ENCODE assay signal across 12 cellular contexts in the genomic region with DNA sequence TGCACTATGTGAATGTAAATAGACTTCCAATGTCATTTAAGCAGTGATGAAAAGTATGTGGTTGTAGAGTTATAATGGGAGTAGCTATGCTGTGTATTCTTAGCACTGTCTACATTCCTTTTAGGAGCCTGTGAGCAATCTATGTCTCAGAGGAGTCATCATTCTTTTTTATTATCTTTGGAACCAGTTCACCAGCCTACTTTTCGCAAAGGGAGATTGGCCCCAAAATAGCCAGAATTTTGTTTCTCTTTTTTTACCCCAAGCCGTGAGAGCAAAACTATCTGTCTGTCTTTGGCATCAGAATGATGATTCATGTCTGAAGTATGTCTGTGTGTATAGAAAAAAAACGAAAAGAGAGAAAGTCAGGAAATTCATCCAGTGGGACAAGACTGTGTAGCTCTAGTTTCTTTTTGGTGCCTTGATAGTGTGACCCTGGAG. TPM values are rescaled to one million over a fixed set of nuclear protein-coding genes. Genes with fewer than 3 reads are reported as not detected.
DNase-seq lines count a peak whose midpoint lies in the region; ATAC-seq and TF ChIP-seq lines count a peak whose summit lies in the region.
"Had no signal": no experiment of that assay in that cellular context is flagged by ENCODE, and none has a peak within 500 bp of the region (broad histone marks: within the 10 kb centered on the region; RNA-seq: fewer than 3 reads in every experiment).

No MANE protein-coding gene starts in this region.

- peak overlapping the region; percentile 5 for H3K27ac Mint-ChIP-seq in nephron progenitor cell
- H3K27ac Mint-ChIP-seq: activated CD4-positive, alpha-beta memory T cell treated with anti-CD3 and anti-CD28 coated beads, Interleukin-2, amount 10 ng/mL, durations not matched to agents 7 days and 5 days had no signal

- DNase-seq in AG09309 (ENCODE audit: low read depth) (peak; percentile 93), PC-9 (peak; percentile 27 to 67), esophagus muscularis mucosa (ENCODE audit: extremely low spot score) (no peak), nephron progenitor cell (no peak), DMS79 (lab: John Stamatoyannopoulos, UW) (no peak), occipital lobe (lab: John Stamatoyannopoulos, UW) (no peak)
- no peak for DNase-seq in activated CD4-positive, CD25-positive, alpha-beta regulatory T cell treated with anti-CD3 and anti-CD28 coated beads, Interleukin-2, amount 50 U/mL, for 72 hours
- DNase-seq: activated CD4-positive, alpha-beta memory T cell treated with anti-CD3 and anti-CD28 coated beads, Interleukin-2, amount 10 ng/mL, durations not matched to agents 7 days and 5 days; NCI-H524 treated with DMSO at 0.1 percent for 48 hours; stimulated activated naive CD8-positive, alpha-beta T cell treated with anti-CD3 and anti-CD28 coated beads, Interleukin-15, Interleukin-2, amounts not matched to agents 100 U/mL and 50 U/mL, for 24 hours had no signal

- TF ChIP-seq CTCF in AG09309 (IDR thresholded peaks at IDR 0.05; ENCODE audit: control insufficient read depth, insufficient read depth, low read depth, low read length, missing control alignments) (no peak), PC-9 (conservative IDR thresholded peaks at IDR 0.05) (no peak), esophagus muscularis mucosa (IDR thresholded peaks at IDR 0.05) (no peak), nephron progenitor cell (IDR thresholded peaks at IDR 0.05) (no peak)

- H4K20me1 ChIP-seq in PC-9 (ENCODE audit: insufficient read depth) = no peaks in the 10 kb centered on the region

- 0 out of 2 replicates have a peak, but pooled peaks cover 15% of the 10 kb centered on the region for H3K36me3 ChIP-seq in PC-9 (ENCODE audit: low read depth)
- H3K36me3 ChIP-seq in esophagus muscularis mucosa = no peaks in the 10 kb centered on the region

- ATAC-seq in HG02571 (IDR thresholded peaks at IDR 0.05; ENCODE audit: unreplicated experiment) = no peak
- ATAC-seq: stimulated activated naive CD8-positive, alpha-beta T cell treated with anti-CD3 and anti-CD28 coated beads, Interleukin-15, Interleukin-2, amounts not matched to agents 100 U/mL and 50 U/mL, for 24 hours had no signal

- H3K4me1 ChIP-seq in PC-9 (replicated peaks; ENCODE audit: insufficient read depth) = peaks cover 32% of the 10 kb centered on the region
- peaks cover 35 to 52% (median 41%) of the 10 kb centered on the region in 4 donors for H3K4me1 ChIP-seq in esophagus muscularis mucosa
- H3K4me1 ChIP-seq: parathyroid adenoma had no signal

- peaks cover 96% of the 10 kb centered on the region for H3K79me2 ChIP-seq in PC-9 (ENCODE audit: low read depth)

- H3K9me3 Mint-ChIP-seq in nephron progenitor cell = no peaks in the 10 kb centered on the region
- H3K9me3 Mint-ChIP-seq: activated CD4-positive, alpha-beta memory T cell treated with anti-CD3 and anti-CD28 coated beads, Interleukin-2, amount 10 ng/mL, durations not matched to agents 7 days and 5 days had no signal

- BruUV-seq in PC-9 (replicated peaks; lab: Mats Ljungman, UMichigan) = no TSS peak

- TF ChIP-seq POLR2A in esophagus muscularis mucosa (IDR thresholded peaks at IDR 0.05; ENCODE audit: low read depth) = no peak

- peaks cover 8% of the 10 kb centered on the region for H3K36me3 Mint-ChIP-seq in nephron progenitor cell (ENCODE audit: low read depth)

- WGBS in esophagus muscularis mucosa = 23% methylated on average over 3 of the region's 3 CpGs

- H3K27ac ChIP-seq in PC-9 (peak overlapping the region; percentile 57), esophagus muscularis mucosa (replicated peaks in 1 of 4) (peak overlapping the region; percentile 18 to 53 (median 34))
- H3K27ac ChIP-seq: parathyroid adenoma had no signal

- H3K4me1 Mint-ChIP-seq in nephron progenitor cell = peaks cover 29% of the 10 kb centered on the region
- H3K4me1 Mint-ChIP-seq: activated CD4-positive, alpha-beta memory T cell treated with anti-CD3 and anti-CD28 coated beads, Interleukin-2, amount 10 ng/mL, durations not matched to agents 7 days and 5 days had no signal

- intact Hi-C loops in PC-9 (cut with micrococcal nuclease; ENCODE audit: unreplicated experiment) (loop anchor here (1.0 to 5.0 kb wide), 4 partner anchors 10 to 92 kb away; no protein-coding TSS in a partner anchor), esophagus muscularis mucosa (cut with DNase I) (no loop called here)

- H2AFZ ChIP-seq in PC-9 = no peak overlapping the region
- H2AFZ ChIP-seq: parathyroid adenoma had no signal

- H3K27me3 ChIP-seq in PC-9 (ENCODE audit: insufficient read depth, low read depth) (no peaks in the 10 kb centered on the region), esophagus muscularis mucosa (no peaks in the 10 kb centered on the region)

- H3K4me3 ChIP-seq in AG09309 (ENCODE audit: control insufficient read depth, low read depth, low read length) (no peak overlapping the region), PC-9 (peak overlapping the region; percentile 19; the same call in 1 of the 2 replicates), esophagus muscularis mucosa (no peak overlapping the region)

- POLR2A ChIA-PET in PC-9 (lab: Charles Lee; ENCODE audit: unreplicated experiment) = interaction anchor here (0.6 to 0.7 kb wide), 3 partner anchors 10 to 24 kb away, joined by 3 to 8 read pairs (median 4); no protein-coding TSS in a partner anchor

- H3K9me3 ChIP-seq in PC-9 (ENCODE audit: insufficient read depth, low read depth) (no peaks in the 10 kb centered on the region), esophagus muscularis mucosa (no peaks in the 10 kb centered on the region)

- no peaks in the 10 kb centered on the region for H3K9me2 ChIP-seq in PC-9 (ENCODE audit: insufficient read depth)

- H3K4me3 Mint-ChIP-seq in nephron progenitor cell = no peak overlapping the region
- H3K4me3 Mint-ChIP-seq: activated CD4-positive, alpha-beta memory T cell treated with anti-CD3 and anti-CD28 coated beads, Interleukin-2, amount 10 ng/mL, durations not matched to agents 7 days and 5 days had no signal

- no peaks in the 10 kb centered on the region for H3K27me3 Mint-ChIP-seq in nephron progenitor cell (ENCODE audit: low read depth, poor library complexity)
- H3K27me3 Mint-ChIP-seq: activated CD4-positive, alpha-beta memory T cell treated with anti-CD3 and anti-CD28 coated beads, Interleukin-2, amount 10 ng/mL, durations not matched to agents 7 days and 5 days had no signal

- CTCF ChIA-PET in PC-9 (lab: Charles Lee) = no interaction called here

- peak overlapping the region; percentile 55 for H3K4me2 ChIP-seq in PC-9

- H3F3A ChIP-seq in PC-9 (ENCODE audit: insufficient read depth, low read depth) = peaks cover 39% of the 10 kb centered on the region

- TF ChIP-seq EP300 in esophagus muscularis mucosa (IDR thresholded peaks at IDR 0.05) = no peak

RNA-seq across cellular contexts. Expression of a gene that starts 44.2 kb away (rescaled TPM):
- total RNA-seq in PC-9 (2021) (149 and 188 TPM in 2 replicates), esophagus muscularis mucosa (10 to 100 TPM; 66.8 to 84.5 (median 75.9) TPM), occipital lobe (68.3 TPM)

Comparison
In these comparisons a context has a peak if more than half of its experiments do, and no peak if none do; other contexts are left out.
1. DNase-seq: peak in AG09309 (single experiment) and PC-9 (2 of 2); none in esophagus muscularis mucosa (single experiment), nephron progenitor cell (single experiment), DMS79 (single experiment), activated CD4-positive, CD25-positive, alpha-beta regulatory T cell treated with anti-CD3 and anti-CD28 coated beads, Interleukin-2, amount 50 U/mL, for 72 hours (single experiment) and occipital lobe (single experiment).